24 cellular contexts compared by ENCODE assay signal in the genomic region with DNA sequence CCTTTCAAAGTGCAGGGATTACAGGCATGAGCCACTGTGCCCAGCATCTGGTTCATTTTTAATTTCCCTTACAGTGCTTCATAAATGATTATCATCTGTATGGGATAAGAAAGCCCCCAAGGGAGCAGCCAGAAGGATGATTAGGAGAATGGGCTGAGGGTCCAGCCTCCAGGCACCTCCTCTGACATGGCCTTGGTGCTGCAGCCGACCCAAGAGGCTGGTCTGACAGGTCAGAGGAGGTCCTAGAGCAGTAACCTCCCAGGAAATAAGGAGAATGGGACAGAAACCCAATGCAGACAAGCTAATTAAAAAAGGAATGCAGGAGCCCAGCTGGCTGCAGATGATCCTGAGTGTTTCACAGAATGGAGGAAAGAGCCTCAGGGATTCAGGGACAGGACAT.
"Had no signal": no experiment of that assay in that cellular context is flagged by ENCODE, and none has a peak within 500 bp of the region (broad histone marks: within the 10 kb centered on the region; RNA-seq: fewer than 3 reads in every experiment).

No MANE protein-coding gene starts in this region.

- H3K9me3 ChIP-seq: mucosa of descending colon, prostate gland, testis had no signal

- H3K27me3 ChIP-seq: brain microvascular endothelial cell, testis, upper lobe of left lung had no signal

- FAIRE-seq: colon had no signal

- H3K4me3 Mint-ChIP-seq: activated T-cell treated with anti-CD3 and anti-CD28 coated beads, Interleukin-2, amount 50 U/mL, for 24 hours; activated T-helper 17 cell treated with anti-CD3 and anti-CD28 coated beads, Interleukin-2, amount 50 U/mL, for 72 hours; neural progenitor cell had no signal

- H3K9ac ChIP-seq: neural progenitor cell had no signal

- DNase-seq: activated CD4-positive, alpha-beta T cell treated with anti-CD3 and anti-CD28 coated beads, Interleukin-2, amount 50 U/mL, for 4 hours; activated CD8-positive, alpha-beta memory T cell treated with anti-CD3 and anti-CD28 coated beads for 24 hours; activated CD8-positive, alpha-beta memory T cell treated with anti-CD3 and anti-CD28 coated beads, Interleukin-2, amount 50 U/mL, for 4 hours; activated naive CD4-positive, alpha-beta T cell treated with Interleukin-2 at 50 U/mL for 16 hours; activated T-cell treated with anti-CD3 and anti-CD28 coated beads, Interleukin-2, amount 50 U/mL, for 24 hours; anterior cingulate cortex; brain microvascular endothelial cell; central memory CD4-positive, alpha-beta T cell; heart right ventricle; islet precursor cell; left cardiac atrium; mesenchymal stem cell; mucosa of descending colon; spleen; stimulated activated CD4-positive, alpha-beta T cell treated with anti-CD3 and anti-CD28 coated beads, Interleukin-4, amount 100 ng/mL, for 1 hour; stimulated activated naive CD4-positive, alpha-beta T cell; T-helper 9 cell; testis; upper lobe of left lung had no signal

- ATAC-seq: activated T-helper 17 cell treated with anti-CD3 and anti-CD28 coated beads, Interleukin-2, amount 50 U/mL, for 72 hours; heart right ventricle; left cardiac atrium; mucosa of descending colon had no signal

- H3K4me2 ChIP-seq: neural progenitor cell had no signal

- H3K36me3 ChIP-seq: heart right ventricle, neural progenitor cell, prostate gland, spleen, upper lobe of left lung had no signal

- H2AFZ ChIP-seq: neural progenitor cell had no signal

- H3K27me3 Mint-ChIP-seq: activated T-helper 17 cell treated with anti-CD3 and anti-CD28 coated beads, Interleukin-2, amount 50 U/mL, for 72 hours had no signal

- H3K4me3 ChIP-seq: heart right ventricle, mucosa of descending colon, neural progenitor cell, prostate gland, spleen, testis, upper lobe of left lung had no signal

- H3K27ac ChIP-seq: brain microvascular endothelial cell, epithelial cell of prostate, heart right ventricle, neural progenitor cell, prostate gland, spleen, testis, upper lobe of left lung had no signal

- H3K27ac Mint-ChIP-seq: activated T-cell treated with anti-CD3 and anti-CD28 coated beads, Interleukin-2, amount 50 U/mL, for 24 hours; activated T-helper 17 cell treated with anti-CD3 and anti-CD28 coated beads, Interleukin-2, amount 50 U/mL, for 72 hours had no signal
